ENCODE assay signal across 18 cellular contexts in the genomic region with DNA sequence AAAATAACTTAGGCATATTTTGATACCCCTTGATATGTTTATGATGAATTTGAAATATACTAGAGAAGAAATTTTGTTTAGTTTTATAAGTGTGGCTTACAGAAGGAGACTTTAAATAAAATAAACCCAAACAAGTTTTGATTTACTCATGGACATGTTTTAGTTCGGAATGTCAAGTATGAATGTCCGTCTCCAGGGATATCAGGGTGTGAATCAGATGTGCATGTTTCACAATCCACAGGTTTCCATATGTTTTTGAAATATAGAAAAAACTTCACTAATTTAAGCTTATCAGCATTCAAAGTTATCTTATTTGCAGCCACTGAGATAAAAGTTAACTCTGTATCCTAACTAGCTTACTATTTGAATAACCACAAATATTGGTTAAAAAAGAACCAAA. TPM values are rescaled to one million over a fixed set of nuclear protein-coding genes. Genes with fewer than 3 reads are reported as not detected.
DNase-seq lines count a peak whose midpoint lies in the region; ATAC-seq lines count a peak whose summit lies in the region.
"Had no signal": no experiment of that assay in that cellular context is flagged by ENCODE, and none has a peak within 500 bp of the region (broad histone marks: within the 10 kb centered on the region; RNA-seq: fewer than 3 reads in every experiment).

No MANE protein-coding gene starts in this region.

- no peak for ATAC-seq in activated naive CD4-positive, alpha-beta T cell treated with anti-CD3 and anti-CD28 coated beads, Interleukin-2, amount 50 U/mL, for 72 hours
- ATAC-seq: GM23338 had no signal

- no peaks in the 10 kb centered on the region for H3K9me3 Mint-ChIP-seq in activated naive CD4-positive, alpha-beta T cell treated with anti-CD3 and anti-CD28 coated beads, Interleukin-2, amount 50 U/mL, for 72 hours

- no peak overlapping the region for H3K4me3 ChIP-seq in skeletal muscle cell (ENCODE audit: low read depth, low read length)
- H3K4me3 ChIP-seq: GM23338, SJSA1 had no signal

- peak; percentile 3 for DNase-seq in ELR (ENCODE audit: low read depth)
- DNase-seq in amniotic epithelial cell (ENCODE audit: low read depth) = peak; percentile 71
- DNase-seq in fibroblast of peridontal ligament (ENCODE audit: extremely low read depth) = peak; percentile 13
- DNase-seq in skeletal muscle cell (ENCODE audit: low read depth) = peak; percentile 11
- DNase-seq in COR-L47 (lab: John Stamatoyannopoulos, UW) = no peak
- no peak for DNase-seq in activated naive CD4-positive, alpha-beta T cell treated with anti-CD3 and anti-CD28 coated beads, Interleukin-2, amount 50 U/mL, for 72 hours (ENCODE audit: low spot score in 2 of 2)
- no peak for DNase-seq in cerebellum (ENCODE audit: low spot score)
- DNase-seq: CD4-positive, alpha-beta memory T cell; KBM-7; NCI-H1048; NCI-H146; NCI-H2107; NCI-H69; NK-92 treated with Interleukin-12 subunit alpha and Interleukin-12 subunit beta, amount 100 ng/mL, for 24 hours; OCI-M1 had no signal

- H3K27ac Mint-ChIP-seq in activated naive CD4-positive, alpha-beta T cell treated with anti-CD3 and anti-CD28 coated beads, Interleukin-2, amount 50 U/mL, for 72 hours = no peak overlapping the region
- H3K27ac Mint-ChIP-seq: B cell; CD4-positive, alpha-beta memory T cell; GM23338 had no signal

- H3K36me3 Mint-ChIP-seq in activated naive CD4-positive, alpha-beta T cell treated with anti-CD3 and anti-CD28 coated beads, Interleukin-2, amount 50 U/mL, for 72 hours = no peaks in the 10 kb centered on the region
- H3K36me3 Mint-ChIP-seq: CD4-positive, alpha-beta memory T cell had no signal

RNA-seq across cellular contexts. Expression of gene PLCB1, which starts 51.5 kb away (rescaled TPM):
- total RNA-seq in activated naive CD4-positive, alpha-beta T cell treated with anti-CD3 and anti-CD28 coated beads, Interleukin-2, amount 50 U/mL, for 72 hours = 1 to 10 TPM in 1 of 2 donors, under 1 TPM in 1; 0.56 to 2.1 TPM
- total RNA-seq in cerebellum = 54.5 TPM

Comparison
In these comparisons a context has a peak if more than half of its experiments do, and no peak if none do; other contexts are left out.
1. DNase-seq: peak in ELR (single experiment), amniotic epithelial cell (single experiment), fibroblast of peridontal ligament (single experiment) and skeletal muscle cell (single experiment); none in COR-L47 (single experiment), activated naive CD4-positive, alpha-beta T cell treated with anti-CD3 and anti-CD28 coated beads, Interleukin-2, amount 50 U/mL, for 72 hours (0 of 2) and cerebellum (single experiment).
2. RNA of gene PLCB1, which starts 51.5 kb away (total RNA-seq): 54.5 TPM in cerebellum (single experiment); 0.56 to 2.1 TPM in activated naive CD4-positive, alpha-beta T cell treated with anti-CD3 and anti-CD28 coated beads, Interleukin-2, amount 50 U/mL, for 72 hours; every median in the first group is over 10 times any median in the second.